1 cellular context compared by ENCODE assay signal in genomic region chr11:82889133-82890001, GRCh38.
TF ChIP-seq lines count a peak whose summit lies in the region.

No MANE protein-coding gene starts in this region.

TF ChIP-seq in HepG2, 621 proteins besides CTCF, POLR2A, EP300 and RAD21:
- no peak for TF ChIP-seq ZNF556 (CRISPR knock-in tag; IDR thresholded peaks at IDR 0.05; ENCODE audit: borderline replicate concordance)
- TF ChIP-seq MYC (CRISPR knock-in tag; IDR thresholded peaks at IDR 0.05; ENCODE audit: borderline replicate concordance) = no peak
